Comparison of ENCODE assay signal across 1 cellular context in the genomic region with DNA sequence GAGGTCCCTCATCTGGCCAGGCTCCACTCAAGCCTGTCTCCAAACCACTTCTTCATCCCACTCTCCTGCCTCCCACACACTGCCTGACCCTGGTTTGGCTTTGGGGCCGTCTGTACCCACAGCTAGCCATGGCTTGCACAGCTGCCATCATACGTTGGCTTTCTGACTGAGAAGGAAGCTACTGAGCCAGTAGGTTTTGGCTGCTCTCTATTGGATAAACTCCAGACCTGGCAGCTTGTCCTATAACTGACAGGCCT.
TF ChIP-seq lines count a peak whose summit lies in the region.

No MANE protein-coding gene starts in this region.

TF ChIP-seq in HCT116, 20 proteins besides CTCF, POLR2A, EP300 and RAD21 (continued from another document):
- TF ChIP-seq REST (IDR thresholded peaks at IDR 0.05; ENCODE audit: low read depth) (no peak), ZNF274 (IDR thresholded peaks at IDR 0.05; ENCODE audit: low read depth, low read length) (no peak), SRF (IDR thresholded peaks at IDR 0.05; ENCODE audit: low read depth) (no peak), EZH2phosphoT487 (IDR thresholded peaks at IDR 0.05; ENCODE audit: borderline replicate concordance) (no peak), ZFX (IDR thresholded peaks at IDR 0.05) (no peak), MAX (IDR thresholded peaks at IDR 0.05) (no peak), SP1 (IDR thresholded peaks at IDR 0.05; ENCODE audit: low read depth) (no peak), POLR2AphosphoS5 (IDR thresholded peaks at IDR 0.05; ENCODE audit: low read depth, low read length) (no peak), YY1 (IDR thresholded peaks at IDR 0.05; ENCODE audit: extremely low read depth, insufficient replicate concordance, low read depth, low read length) (no peak), CBX3 (IDR thresholded peaks at IDR 0.05; ENCODE audit: low read depth) (no peak), ELF1 (IDR thresholded peaks at IDR 0.05; ENCODE audit: borderline replicate concordance, low read depth) (no peak)
TF ChIP-seq in HCT116: peak in this region for 0.
